In the genomic region with DNA sequence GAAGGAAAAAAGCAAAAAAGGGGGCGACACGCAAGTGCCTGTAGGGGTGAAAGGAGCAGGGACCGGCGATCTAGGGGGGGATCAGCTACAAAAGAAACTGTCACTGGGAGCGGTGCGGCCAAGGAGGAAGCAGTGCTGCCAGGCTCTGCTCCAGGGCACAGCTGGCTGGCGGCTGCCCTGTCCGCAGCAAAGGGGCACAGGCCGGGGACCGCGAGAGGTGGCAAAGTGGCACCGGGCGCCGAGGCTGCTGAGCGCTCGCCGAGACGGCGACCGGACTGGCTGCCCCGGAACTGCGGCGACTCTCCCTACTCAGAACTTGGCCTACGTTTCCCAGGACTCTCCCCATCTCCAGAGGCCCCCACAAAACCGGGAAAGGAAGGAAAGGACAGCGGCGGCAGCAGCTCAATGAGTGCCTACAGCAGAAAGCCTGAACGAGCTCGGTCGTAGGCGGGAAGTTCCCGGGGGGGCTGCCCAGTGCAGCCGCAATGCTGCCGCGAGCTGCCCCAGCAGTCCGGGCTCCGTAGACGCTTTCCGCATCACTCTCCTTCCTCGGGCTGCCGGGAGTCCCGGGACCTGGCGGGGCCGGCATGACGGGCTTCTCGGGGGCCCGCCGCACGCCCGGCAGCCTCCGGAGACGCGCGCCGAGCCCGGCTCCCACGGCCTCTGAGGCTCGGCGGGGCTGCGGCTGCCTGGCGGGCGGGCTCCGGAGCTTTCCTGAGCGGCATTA, we compare ENCODE assay signal across 1 cellular context.
TF ChIP-seq lines count a peak whose summit lies in the region.

No MANE protein-coding gene starts in this region.

TF ChIP-seq in endothelial cell of umbilical vein, 7 proteins besides CTCF, POLR2A, EP300 and RAD21 (continued from another document):
- TF ChIP-seq EZH2 (IDR thresholded peaks at IDR 0.05; ENCODE audit: borderline replicate concordance, low read depth, low read length, severe bottlenecking) (no peak), MYC (IDR thresholded peaks at IDR 0.05; ENCODE audit: low read depth, low read length) (no peak), FOS (IDR thresholded peaks at IDR 0.05; ENCODE audit: borderline replicate concordance, insufficient read depth, low read length) (no peak), GATA2 (IDR thresholded peaks at IDR 0.05; ENCODE audit: insufficient read depth, insufficient read length, low read depth, low read length) (no peak)
- TF ChIP-seq, protein P1, sequence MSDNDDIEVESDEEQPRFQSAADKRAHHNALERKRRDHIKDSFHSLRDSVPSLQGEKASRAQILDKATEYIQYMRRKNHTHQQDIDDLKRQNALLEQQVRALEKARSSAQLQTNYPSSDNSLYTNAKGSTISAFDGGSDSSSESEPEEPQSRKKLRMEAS (IDR thresholded peaks at IDR 0.05; ENCODE audit: insufficient read depth, insufficient read length) = no peak
